In the genomic region with DNA sequence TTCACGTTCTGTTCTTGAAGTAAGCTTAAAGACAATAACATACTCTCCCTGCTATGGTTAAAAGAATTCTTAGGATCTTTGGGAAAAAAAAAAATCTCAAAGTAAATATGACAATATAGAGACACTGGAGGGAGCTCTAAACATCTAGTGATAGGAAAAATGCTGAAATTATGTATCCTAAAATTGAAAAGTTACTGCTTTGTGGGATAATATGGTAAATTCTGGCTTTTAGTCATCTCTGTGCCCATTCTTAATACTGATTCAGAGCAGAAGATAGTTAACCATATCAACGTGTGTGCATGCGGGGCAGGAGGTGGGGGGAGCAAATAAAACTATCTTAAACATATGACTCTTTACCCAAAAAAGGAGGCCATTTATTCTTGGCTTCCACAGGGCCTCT, we compare ENCODE assay signal across 11 cellular contexts.
DNase-seq lines count a peak whose midpoint lies in the region; ATAC-seq, FAIRE-seq and TF ChIP-seq lines count a peak whose summit lies in the region.
"Had no signal": no experiment of that assay in that cellular context is flagged by ENCODE, and none has a peak within 500 bp of the region (broad histone marks: within the 10 kb centered on the region; RNA-seq: fewer than 3 reads in every experiment).

No MANE protein-coding gene starts in this region.

- WGBS in HepG2 (ENCODE audit: low lambda C conversion rate) = 94% methylated on average over 3 of the region's 3 CpGs

- peak; percentile 8 for FAIRE-seq in HepG2 (lab: Jason Lieb, UNC)
- FAIRE-seq: RCC 7860 had no signal

- H3K9ac ChIP-seq in HepG2 (ENCODE audit: insufficient read depth, low read depth, low read length) = no peak overlapping the region

- no peaks in the 10 kb centered on the region for H3K27me3 ChIP-seq in HepG2 (ENCODE audit: control insufficient read depth in 1 of 2, insufficient read depth in 2 of 2, low read length in 2 of 2)

- CTCF ChIA-PET in HepG2 (lab: Yijun Ruan, JAX; ENCODE audit: low intra/inter-chr PET ratio, low total read pairs) = no interaction called here

- H3K27ac Mint-ChIP-seq in stimulated activated naive CD8-positive, alpha-beta T cell treated with anti-CD3 and anti-CD28 coated beads, Interleukin-15, Interleukin-2, amounts not matched to agents 100 ng/mL and 50 ng/mL, for 24 hours = peak overlapping the region; percentile 0
- H3K27ac Mint-ChIP-seq in T-helper 17 cell = peak overlapping the region; percentile 73

- no TSS peak for BruUV-seq in HepG2 (replicated peaks; lab: Mats Ljungman, UMichigan)

- no peak for DNase-seq in stimulated activated naive CD8-positive, alpha-beta T cell treated with anti-CD3 and anti-CD28 coated beads, Interleukin-15, Interleukin-2, amounts not matched to agents 100 U/mL and 50 U/mL, for 24 hours
- DNase-seq in T-helper 17 cell (no peak), HepG2 (ENCODE audit: low spot score) (no peak), cerebellar cortex (ENCODE audit: low spot score) (no peak), posterior cingulate gyrus (no peak), caudate nucleus (lab: John Stamatoyannopoulos, UW) (no peak)
- DNase-seq: NCI-H2081 had no signal

- TF ChIP-seq POLR2A in HepG2 (IDR thresholded peaks at IDR 0.05; ENCODE audit: insufficient read depth in 1 of 2, low read depth in 2 of 2, low read length in 2 of 2) = no peak

- H3K36me3 ChIP-seq in HepG2 (replicated peaks in 1 of 2; ENCODE audit: control insufficient read depth in 1 of 2, insufficient read depth in 2 of 2, low read length in 2 of 2) = peaks cover 2 to 15% of the 10 kb centered on the region in 2 experiments; a peak in 3 of 5 replicates

- TF ChIP-seq EP300 in HepG2 (IDR thresholded peaks at IDR 0.05; ENCODE audit: low read depth in 2 of 2, low read length in 2 of 2) (no peak), HepG2 (CRISPR knock-in tag; IDR thresholded peaks at IDR 0.05; ENCODE audit: borderline replicate concordance) (no peak)

- H3K4me3 Mint-ChIP-seq in stimulated activated naive CD8-positive, alpha-beta T cell treated with anti-CD3 and anti-CD28 coated beads, Interleukin-15, Interleukin-2, amounts not matched to agents 100 ng/mL and 50 ng/mL, for 24 hours = no peak overlapping the region
- H3K4me3 Mint-ChIP-seq in T-helper 17 cell = no peak overlapping the region

- in situ Hi-C loops in HepG2 (cut with HindIII; ENCODE audit: extremely low pct_ligation_motif_present, low pct_unique_long_range_greater_than_20kb) = no loop called here

- ATAC-seq in stimulated activated naive CD8-positive, alpha-beta T cell treated with anti-CD3 and anti-CD28 coated beads, Interleukin-15, Interleukin-2, amounts not matched to agents 100 U/mL and 50 U/mL, for 24 hours = no peak
- no peak for ATAC-seq in T-helper 17 cell
- no peak for ATAC-seq in HepG2
- ATAC-seq in GM19467 (IDR thresholded peaks at IDR 0.05; ENCODE audit: unreplicated experiment) = no peak

- POLR2A ChIA-PET in HepG2 (lab: Yijun Ruan, JAX) = no interaction called here

- intact Hi-C loops in HepG2 (cut with micrococcal nuclease; ENCODE audit: unreplicated experiment) (loop anchor here (10.0 kb wide), 1 partner anchor 101 kb away; no protein-coding TSS in a partner anchor), posterior cingulate gyrus (cut with DNase I) (no loop called here)

- peaks cover 9% of the 10 kb centered on the region for H3K4me1 ChIP-seq in HepG2 (ENCODE audit: insufficient read depth, low read length)

- H3K4me3 ChIP-seq in HepG2 (replicated peaks in 1 of 3; ENCODE audit: insufficient read depth in 1 of 3, low read depth in 2 of 3, low read length in 3 of 3) = no peak overlapping the region
- H3K4me3 ChIP-seq: skin epidermis had no signal

- TF ChIP-seq CTCF in HepG2 (CRISPR knock-in tag; IDR thresholded peaks at IDR 0.05) = 0 out of 2 replicates have a peak, but pooled peaks have one; percentile 5

- no peaks in the 10 kb centered on the region for H3K27me3 Mint-ChIP-seq in stimulated activated naive CD8-positive, alpha-beta T cell treated with anti-CD3 and anti-CD28 coated beads, Interleukin-15, Interleukin-2, amounts not matched to agents 100 ng/mL and 50 ng/mL, for 24 hours
- no peaks in the 10 kb centered on the region for H3K27me3 Mint-ChIP-seq in T-helper 17 cell

- no peaks in the 10 kb centered on the region for H3K9me3 Mint-ChIP-seq in stimulated activated naive CD8-positive, alpha-beta T cell treated with anti-CD3 and anti-CD28 coated beads, Interleukin-15, Interleukin-2, amounts not matched to agents 100 ng/mL and 50 ng/mL, for 24 hours

- H3K27ac ChIP-seq in HepG2 (ENCODE audit: extremely low read length, insufficient read depth, low read length) = no peak overlapping the region
- no peak overlapping the region for H3K27ac ChIP-seq in caudate nucleus (ENCODE audit: low read depth, low read length)

- H2AFZ ChIP-seq in HepG2 (ENCODE audit: low read length) = no peak overlapping the region

- no peak for TF ChIP-seq RAD21 in HepG2 (CRISPR knock-in tag; IDR thresholded peaks at IDR 0.05)

- H3K9me3 ChIP-seq in T-helper 17 cell (ENCODE audit: control insufficient read depth, low read length, poor library complexity, severe bottlenecking) = no peaks in the 10 kb centered on the region
- H3K9me3 ChIP-seq in HepG2 (ENCODE audit: low read length) = no peaks in the 10 kb centered on the region

- no peaks in the 10 kb centered on the region for H3K79me2 ChIP-seq in HepG2 (ENCODE audit: insufficient read depth, low read length)

- peaks cover 30% of the 10 kb centered on the region for H3K4me1 Mint-ChIP-seq in stimulated activated naive CD8-positive, alpha-beta T cell treated with anti-CD3 and anti-CD28 coated beads, Interleukin-15, Interleukin-2, amounts not matched to agents 100 ng/mL and 50 ng/mL, for 24 hours (ENCODE audit: low read depth)
- H3K4me1 Mint-ChIP-seq in T-helper 17 cell = peaks cover 29% of the 10 kb centered on the region

- H3K4me2 ChIP-seq in HepG2 (ENCODE audit: low read depth, low read length) = no peak overlapping the region

- peaks cover 19% of the 10 kb centered on the region for H3K36me3 Mint-ChIP-seq in stimulated activated naive CD8-positive, alpha-beta T cell treated with anti-CD3 and anti-CD28 coated beads, Interleukin-15, Interleukin-2, amounts not matched to agents 100 ng/mL and 50 ng/mL, for 24 hours (ENCODE audit: low read depth)
- peaks cover 8% of the 10 kb centered on the region for H3K36me3 Mint-ChIP-seq in T-helper 17 cell (ENCODE audit: low read depth)

- H4K20me1 ChIP-seq in HepG2 (ENCODE audit: insufficient read depth, low read length) = no peaks in the 10 kb centered on the region

TF ChIP-seq in HepG2, 621 proteins besides CTCF, POLR2A, EP300 and RAD21:
- TF ChIP-seq STAG1 (CRISPR knock-in tag; IDR thresholded peaks at IDR 0.05) (peak; percentile 36), PHF8 (CRISPR knock-in tag; IDR thresholded peaks at IDR 0.05) (no peak), TAF1 (CRISPR knock-in tag; IDR thresholded peaks at IDR 0.05) (no peak), ZNF879 (CRISPR knock-in tag; IDR thresholded peaks at IDR 0.05) (no peak), ZBTB42 (CRISPR knock-in tag; IDR thresholded peaks at IDR 0.05) (no peak), FOXA3 (CRISPR knock-in tag; IDR thresholded peaks at IDR 0.05) (no peak), ZNF530 (CRISPR knock-in tag; IDR thresholded peaks at IDR 0.05; ENCODE audit: low read depth) (no peak)
- TF ChIP-seq, protein P1, sequence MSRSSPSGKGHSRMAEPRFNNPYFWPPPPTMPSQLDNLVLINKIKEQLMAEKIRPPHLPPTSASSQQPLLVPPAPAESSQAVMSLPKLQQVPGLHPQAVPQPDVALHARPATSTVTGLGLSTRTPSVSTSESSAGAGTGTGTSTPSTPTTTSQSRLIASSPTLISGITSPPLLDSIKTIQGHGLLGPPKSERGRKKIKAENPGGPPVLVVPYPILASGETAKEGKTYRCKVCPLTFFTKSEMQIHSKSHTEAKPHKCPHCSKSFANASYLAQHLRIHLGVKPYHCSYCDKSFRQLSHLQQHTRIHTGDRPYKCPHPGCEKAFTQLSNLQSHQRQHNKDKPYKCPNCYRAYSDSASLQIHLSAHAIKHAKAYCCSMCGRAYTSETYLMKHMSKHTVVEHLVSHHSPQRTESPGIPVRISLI (CRISPR knock-in tag; IDR thresholded peaks at IDR 0.05; ENCODE audit: borderline replicate concordance) = peak; percentile 48; the same call in 1 of the 2 replicates
- TF ChIP-seq, protein P2, sequence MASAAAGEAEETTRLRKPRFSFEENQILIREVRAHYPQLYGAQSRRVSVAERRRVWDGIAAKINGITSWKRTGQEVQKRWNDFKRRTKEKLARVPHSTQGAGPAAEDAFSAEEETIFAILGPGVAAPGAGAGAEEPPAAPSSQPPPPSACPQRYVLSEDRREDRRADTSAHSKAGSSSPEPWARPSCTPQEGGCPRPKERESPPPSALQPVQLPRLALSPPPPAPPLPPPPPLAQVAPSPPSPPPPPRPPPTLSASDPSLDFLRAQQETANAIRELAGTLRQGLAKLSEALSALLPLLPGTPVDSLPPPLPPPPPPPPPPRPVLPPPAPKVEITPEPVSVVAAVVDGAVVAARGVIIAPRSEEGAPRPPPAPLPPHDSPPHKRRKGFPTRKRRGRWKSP (CRISPR knock-in tag; IDR thresholded peaks at IDR 0.05) = no peak
